ENCODE assay signal across 20 cellular contexts in genomic region chr16:89000207-89000959, GRCh38. TPM values are rescaled to one million over a fixed set of nuclear protein-coding genes. Genes with fewer than 3 reads are reported as not detected.
DNase-seq lines count a peak whose midpoint lies in the region; ATAC-seq and TF ChIP-seq lines count a peak whose summit lies in the region.
"Had no signal": no experiment of that assay in that cellular context is flagged by ENCODE, and none has a peak within 500 bp of the region (broad histone marks: within the 10 kb centered on the region; RNA-seq: fewer than 3 reads in every experiment).

No MANE protein-coding gene starts in this region.

- H3K9ac ChIP-seq in HUES48 (ENCODE audit: low read depth, low read length): peak overlapping the region; percentile 22; the same call in 1 of the 2 replicates
- H3K9ac ChIP-seq in parathyroid adenoma: no peak overlapping the region

- DNase-seq in Right ventricle myocardium inferior (ENCODE audit: missing footprints): peak; percentile 39
- DNase-seq in left cardiac atrium: no peak
- DNase-seq in COR-L47 (lab: John Stamatoyannopoulos, UW): no peak
- DNase-seq in NCI-H1417 treated with DMSO at 0.1 percent for 48 hours (lab: John Stamatoyannopoulos, UW): no peak
- DNase-seq: brain microvascular endothelial cell; immature natural killer cell; KBM-7; lower lobe of right lung; NCI-H2081 treated with DMSO at 0.1 percent for 48 hours; NCI-H524; SIG-M5; stimulated activated naive B cell treated with anti-CD40 and anti-IgM and Interleukin-4, amounts not matched to agents 10 μg/mL and 1 μg/mL and 100 μg/mL, for 72 hours; T-helper 9 cell; trophoblast cell had no signal

- H3K4me3 ChIP-seq in HUES48 (ENCODE audit: low read depth, low read length) (no peak overlapping the region), parathyroid adenoma (ENCODE audit: low read depth, low read length) (no peak overlapping the region)
- H3K4me3 ChIP-seq: lower lobe of right lung had no signal

- ATAC-seq in Right ventricle myocardium inferior (no peak), left cardiac atrium (no peak), HG03565 (IDR thresholded peaks at IDR 0.05; ENCODE audit: unreplicated experiment) (no peak)

- H3K4me1 ChIP-seq in HUES48 (ENCODE audit: control insufficient read depth, insufficient read depth, low read length) (peaks cover 20% of the 10 kb centered on the region), parathyroid adenoma (no peaks in the 10 kb centered on the region)

- H3K4me1 Mint-ChIP-seq in activated naive CD4-positive, alpha-beta T cell treated with anti-CD3 and anti-CD28 coated beads, Interleukin-2, amount 50 U/mL, for 24 hours: peaks cover 19% of the 10 kb centered on the region

- H3K27ac ChIP-seq in HUES48 (ENCODE audit: low read depth, low read length): no peak overlapping the region
- no peak overlapping the region for H3K27ac ChIP-seq in parathyroid adenoma
- H3K27ac ChIP-seq: brain microvascular endothelial cell, lower lobe of right lung had no signal

- peaks cover 5% of the 10 kb centered on the region for H3K36me3 Mint-ChIP-seq in activated naive CD4-positive, alpha-beta T cell treated with anti-CD3 and anti-CD28 coated beads, Interleukin-2, amount 50 U/mL, for 24 hours

- peak overlapping the region; percentile 38 for H3K4me3 Mint-ChIP-seq in activated naive CD4-positive, alpha-beta T cell treated with anti-CD3 and anti-CD28 coated beads, Interleukin-2, amount 50 U/mL, for 24 hours
- H3K4me3 Mint-ChIP-seq: dendritic cell treated with granulocyte-macrophage colony-stimulating factor and Interleukin-4, amounts not matched to agents 40 ng/mL and 50 ng/mL, for 4 days; immature natural killer cell; stimulated activated naive B cell treated with anti-CD40 and anti-IgM and Interleukin-4, amounts not matched to agents 10 μg/mL and 1 μg/mL and 100 μg/mL, for 72 hours had no signal

- peaks cover 5% of the 10 kb centered on the region for H3K9me3 Mint-ChIP-seq in activated naive CD4-positive, alpha-beta T cell treated with anti-CD3 and anti-CD28 coated beads, Interleukin-2, amount 50 U/mL, for 24 hours

- intact Hi-C loops in Right ventricle myocardium inferior (cut with DNase I): no loop called here
- intact Hi-C loops in left cardiac atrium (cut with DNase I): no loop called here

- TF ChIP-seq CTCF in parathyroid adenoma (IDR thresholded peaks at IDR 0.05): no peak

- H3K27ac Mint-ChIP-seq in activated naive CD4-positive, alpha-beta T cell treated with anti-CD3 and anti-CD28 coated beads, Interleukin-2, amount 50 U/mL, for 24 hours: no peak overlapping the region
- H3K27ac Mint-ChIP-seq: dendritic cell treated with granulocyte-macrophage colony-stimulating factor and Interleukin-4, amounts not matched to agents 40 ng/mL and 50 ng/mL, for 4 days; immature natural killer cell; stimulated activated naive B cell treated with anti-CD40 and anti-IgM and Interleukin-4, amounts not matched to agents 10 μg/mL and 1 μg/mL and 100 μg/mL, for 72 hours had no signal

- H3K9me3 ChIP-seq in HUES48 (ENCODE audit: control insufficient read depth, insufficient read depth, low read length) (peaks cover 7% of the 10 kb centered on the region), parathyroid adenoma (ENCODE audit: control insufficient read depth, low read length) (no peaks in the 10 kb centered on the region)

- no peak overlapping the region for H2AFZ ChIP-seq in parathyroid adenoma

- H3K36me3 ChIP-seq in HUES48 (ENCODE audit: control insufficient read depth, insufficient read depth, low read length): no peaks in the 10 kb centered on the region
- H3K36me3 ChIP-seq in parathyroid adenoma (ENCODE audit: control insufficient read depth, insufficient read depth, low read length): no peaks in the 10 kb centered on the region
- H3K36me3 ChIP-seq: brain microvascular endothelial cell, lower lobe of right lung had no signal

- H3K27me3 Mint-ChIP-seq in activated naive CD4-positive, alpha-beta T cell treated with anti-CD3 and anti-CD28 coated beads, Interleukin-2, amount 50 U/mL, for 24 hours: peaks cover 12% of the 10 kb centered on the region

- H3K79me2 ChIP-seq in parathyroid adenoma: no peaks in the 10 kb centered on the region

- H3K27me3 ChIP-seq in HUES48 (ENCODE audit: control insufficient read depth, insufficient read depth, low read length) (peaks cover 22% of the 10 kb centered on the region), parathyroid adenoma (ENCODE audit: control insufficient read depth, insufficient read depth, low read length) (peaks cover 6% of the 10 kb centered on the region)
- H3K27me3 ChIP-seq: brain microvascular endothelial cell had no signal

- peak overlapping the region; percentile 31 for H3K4me2 ChIP-seq in parathyroid adenoma (ENCODE audit: low read length)

RNA-seq across cellular contexts. Expression of gene CBFA2T3, which starts 23.4 kb away (rescaled TPM):
- total RNA-seq in Right ventricle myocardium inferior: 11.1 TPM
- 1 to 10 TPM; 6.5 to 6.6 TPM for total RNA-seq in left cardiac atrium
- total RNA-seq: H4 had no signal
